Comparison of ENCODE assay signal across 8 cellular contexts in genomic region chr2:191758420-191759199, GRCh38.
A peak's percentile ranks its signal among the peaks of the same experiment; 100 is the strongest.
DNase-seq lines count a peak whose midpoint lies in the region; ATAC-seq and TF ChIP-seq lines count a peak whose summit lies in the region.

No MANE protein-coding gene starts in this region.

- no peaks in the 10 kb centered on the region for H3K9me2 ChIP-seq in SU-DHL-6 (replicated peaks; ENCODE audit: insufficient read depth, low read length)

- H3K9me3 ChIP-seq in SU-DHL-6 (ENCODE audit: insufficient read depth, low read length) = no peaks in the 10 kb centered on the region

- H3K4me2 ChIP-seq in KMS-11 (peak overlapping the region; percentile 37), SU-DHL-6 (ENCODE audit: low read depth, low read length, poor library complexity, severe bottlenecking) (no peak overlapping the region)

- no peak overlapping the region for H3K4me3 ChIP-seq in H7 (ENCODE audit: insufficient read depth, low read depth, low read length)
- no peak overlapping the region for H3K4me3 ChIP-seq in KMS-11 (IDR thresholded peaks at IDR 0.05; ENCODE audit: insufficient read depth, low read depth, low read length)
- H3K4me3 ChIP-seq in SU-DHL-6 (ENCODE audit: insufficient read depth, low read length, poor library complexity, severe bottlenecking) = no peak overlapping the region

- peaks cover 11% of the 10 kb centered on the region for H3K27me3 Mint-ChIP-seq in activated naive CD8-positive, alpha-beta T cell treated with anti-CD3 and anti-CD28 coated beads, Interleukin-2, amount 50 U/mL, for 24 hours

- no peaks in the 10 kb centered on the region for H3K36me3 Mint-ChIP-seq in activated naive CD8-positive, alpha-beta T cell treated with anti-CD3 and anti-CD28 coated beads, Interleukin-2, amount 50 U/mL, for 24 hours (ENCODE audit: low read depth)

- H3K9me3 Mint-ChIP-seq in activated naive CD8-positive, alpha-beta T cell treated with anti-CD3 and anti-CD28 coated beads, Interleukin-2, amount 50 U/mL, for 24 hours = no peaks in the 10 kb centered on the region

- H4K20me1 ChIP-seq in KMS-11 (ENCODE audit: insufficient read depth) (no peaks in the 10 kb centered on the region), SU-DHL-6 (ENCODE audit: low read depth, low read length) (no peaks in the 10 kb centered on the region)

- H3K27ac ChIP-seq in KMS-11 = no peak overlapping the region
- no peak overlapping the region for H3K27ac ChIP-seq in SU-DHL-6 (ENCODE audit: low read depth, low read length)

- H3K4me1 ChIP-seq in KMS-11 (ENCODE audit: low read depth, poor library complexity, severe bottlenecking) = peaks cover 6% of the 10 kb centered on the region

- H3K4me3 Mint-ChIP-seq in activated naive CD8-positive, alpha-beta T cell treated with anti-CD3 and anti-CD28 coated beads, Interleukin-2, amount 50 U/mL, for 24 hours = no peak overlapping the region

- DNase-seq in DMS 273 (lab: John Stamatoyannopoulos, UW; ENCODE audit: unreplicated experiment) (peak; percentile 78), DMS 273 treated with DMSO at 0.1 percent for 48 hours (lab: John Stamatoyannopoulos, UW) (no peak), H7 (peak; percentile 78), iPS-NIHi11 (ENCODE audit: low spot score) (peak; percentile 81)
- peak; percentile 57 for DNase-seq in activated naive CD8-positive, alpha-beta T cell treated with anti-CD3 and anti-CD28 coated beads, Interleukin-2, amount 50 U/mL, for 24 hours
- peak; percentile 7 to 27 (median 25) for DNase-seq in stimulated activated CD4-positive, alpha-beta T cell treated with anti-CD3 and anti-CD28 coated beads, TNF-alpha, amount 100 ng/mL, for 48 hours (ENCODE audit: low read depth in 3 of 3)

- TF ChIP-seq CTCF in KMS-11 (conservative IDR thresholded peaks at IDR 0.05; ENCODE audit: low read depth, low read length) (peak; percentile 79), SU-DHL-6 (IDR thresholded peaks at IDR 0.05; ENCODE audit: insufficient read depth, low read length, poor library complexity, severe bottlenecking) (peak; percentile 54)

- ATAC-seq in activated naive CD8-positive, alpha-beta T cell treated with anti-CD3 and anti-CD28 coated beads, Interleukin-2, amount 50 U/mL, for 24 hours = peak; percentile 99

- H3K27me3 ChIP-seq in H7 (ENCODE audit: control insufficient read depth, insufficient read depth, low read length) (no peaks in the 10 kb centered on the region), KMS-11 (ENCODE audit: insufficient read depth, low read depth) (no peaks in the 10 kb centered on the region), SU-DHL-6 (ENCODE audit: low read length) (no peaks in the 10 kb centered on the region)

- no peaks in the 10 kb centered on the region for H3F3A ChIP-seq in SU-DHL-6 (ENCODE audit: insufficient read depth)

- no peaks in the 10 kb centered on the region for H3K79me2 ChIP-seq in KMS-11 (ENCODE audit: insufficient read depth, low read depth)
- no peaks in the 10 kb centered on the region for H3K79me2 ChIP-seq in SU-DHL-6 (ENCODE audit: insufficient read depth, low read length)

- H2AFZ ChIP-seq in KMS-11 (ENCODE audit: low read depth) = peak overlapping the region; percentile 70; the same call in 1 of the 2 replicates
- no peak overlapping the region for H2AFZ ChIP-seq in SU-DHL-6 (ENCODE audit: low read depth, low read length, severe bottlenecking)

- no peak overlapping the region for H3K27ac Mint-ChIP-seq in activated naive CD8-positive, alpha-beta T cell treated with anti-CD3 and anti-CD28 coated beads, Interleukin-2, amount 50 U/mL, for 24 hours

- no peaks in the 10 kb centered on the region for H3K36me3 ChIP-seq in H7 (replicated peaks; ENCODE audit: control insufficient read depth, insufficient read depth, low read length)
- no peaks in the 10 kb centered on the region for H3K36me3 ChIP-seq in KMS-11 (ENCODE audit: insufficient read depth)
- H3K36me3 ChIP-seq in SU-DHL-6 (ENCODE audit: low read length) = no peaks in the 10 kb centered on the region

- H3K4me1 Mint-ChIP-seq in activated naive CD8-positive, alpha-beta T cell treated with anti-CD3 and anti-CD28 coated beads, Interleukin-2, amount 50 U/mL, for 24 hours = peaks cover 6% of the 10 kb centered on the region

- H3K9ac ChIP-seq in KMS-11 (no peak overlapping the region), SU-DHL-6 (ENCODE audit: low read length) (no peak overlapping the region)
